In the genomic region with DNA sequence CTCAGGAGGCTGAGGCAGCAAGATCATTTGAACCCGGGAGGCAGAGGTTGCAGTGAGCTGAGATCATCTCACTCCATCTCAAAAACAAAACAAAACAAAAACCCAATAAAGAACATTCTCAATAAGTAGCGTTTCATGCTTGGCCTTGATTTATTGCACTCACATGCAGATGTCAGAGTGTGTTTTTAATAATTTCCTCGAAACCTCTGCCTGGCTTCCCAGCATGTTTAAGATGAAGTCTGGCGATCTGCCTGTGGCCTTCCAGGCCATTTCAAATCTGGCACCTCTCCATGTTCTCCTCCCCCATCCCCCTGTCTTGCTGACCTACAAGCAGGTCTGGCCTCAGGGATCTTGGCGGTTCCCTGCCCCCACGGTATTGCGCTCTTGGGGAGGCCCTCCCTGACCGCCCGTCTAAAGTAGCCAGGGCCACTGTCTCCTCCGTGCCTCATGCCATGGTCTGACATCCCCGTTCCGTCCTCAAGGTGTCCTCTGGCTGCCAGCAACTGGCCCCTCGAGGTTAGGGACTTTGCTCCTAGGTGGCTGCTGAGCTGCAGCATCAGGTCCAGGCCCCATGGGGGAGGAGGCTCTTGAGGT, we compare ENCODE assay signal across 26 cellular contexts. TPM values are rescaled to one million over a fixed set of nuclear protein-coding genes. Genes with fewer than 3 reads are reported as not detected.
A peak's percentile ranks its signal among the peaks of the same experiment; 100 is the strongest.
DNase-seq lines count a peak whose midpoint lies in the region; ATAC-seq and TF ChIP-seq lines count a peak whose summit lies in the region.
"Had no signal": no experiment of that assay in that cellular context is flagged by ENCODE, and none has a peak within 500 bp of the region (broad histone marks: within the 10 kb centered on the region; RNA-seq: fewer than 3 reads in every experiment).

No MANE protein-coding gene starts in this region.

- H3K27ac ChIP-seq in mesendoderm (ENCODE audit: low read depth, low read length): no peak overlapping the region
- H3K27ac ChIP-seq: 22Rv1, breast epithelium, dorsolateral prefrontal cortex, esophagus squamous epithelium, skin epidermis, transverse colon had no signal

- no peak overlapping the region for H2AK5ac ChIP-seq in mesendoderm (ENCODE audit: low read length)

- no CpG with 5 or more reads among the region's 13 CpGs for WGBS in mesendoderm (ENCODE audit: extremely low coverage, insufficient coverage, low lambda C conversion rate)
- 50 to 55% methylated on average over 13 of the region's 13 CpGs for WGBS in lower leg skin, 2 donors

- H2BK15ac ChIP-seq in mesendoderm (replicated peaks; ENCODE audit: low read depth): no peak overlapping the region

- peak; percentile 2 for TF ChIP-seq CTCF in choroid plexus epithelial cell (conservative IDR thresholded peaks at IDR 0.05; ENCODE audit: low read depth, low read length)
- no peak for TF ChIP-seq CTCF in lower leg skin (IDR thresholded peaks at IDR 0.05)

- intact Hi-C loops in lower leg skin (cut with DNase I; ENCODE audit: low total_unique reads): no loop called here

- no peak overlapping the region for H4K5ac ChIP-seq in mesendoderm (ENCODE audit: low read length)

- no peak overlapping the region for H2BK5ac ChIP-seq in mesendoderm (ENCODE audit: low read length)

- no peaks in the 10 kb centered on the region for H3K4me1 ChIP-seq in mesendoderm (ENCODE audit: control insufficient read depth, low read depth, low read length)
- H3K4me1 ChIP-seq: breast epithelium had no signal

- no peak overlapping the region for H3K4me2 ChIP-seq in mesendoderm (ENCODE audit: low read length)

- no peak overlapping the region for H3K18ac ChIP-seq in mesendoderm (ENCODE audit: low read length)

- no peak for TF ChIP-seq POLR2A in lower leg skin (IDR thresholded peaks at IDR 0.05)

- no peaks in the 10 kb centered on the region for H3K79me1 ChIP-seq in mesendoderm (ENCODE audit: low read length)

- H2BK120ac ChIP-seq in mesendoderm (ENCODE audit: low read depth, low read length): no peak overlapping the region

- DNase-seq in DMS53 (lab: John Stamatoyannopoulos, UW): peak; percentile 55
- no peak for DNase-seq in DMS53 treated with DMSO at 0.1 percent for 48 hours (lab: John Stamatoyannopoulos, UW; ENCODE audit: unreplicated experiment)
- peak; percentile 21 for DNase-seq in NCI-H2196 treated with DMSO at 0.1 percent for 48 hours (lab: John Stamatoyannopoulos, UW; ENCODE audit: unreplicated experiment)
- DNase-seq in choroid plexus epithelial cell (ENCODE audit: low read depth): peak; percentile 26
- peak; percentile 55 for DNase-seq in mesendoderm
- DNase-seq in H4 (ENCODE audit: low spot score): no peak
- DNase-seq in lower leg skin (ENCODE audit: low spot score in 2 of 2): no peak
- DNase-seq: activated CD4-positive, CD25-positive, alpha-beta regulatory T cell; activated naive CD4-positive, alpha-beta T cell treated with anti-CD3 and anti-CD28 coated beads for 36 hours; CD8-positive, alpha-beta T cell; dorsolateral prefrontal cortex; EL; esophagus squamous epithelium; HCEC 1CT; Kasumi-1; left ventricle myocardium superior; NCI-H146; NCI-H524 treated with DMSO at 0.1 percent for 48 hours; RPMI8226; transverse colon had no signal

- no peak overlapping the region for H4K8ac ChIP-seq in mesendoderm (ENCODE audit: low read depth, low read length)

- H3K23ac ChIP-seq in mesendoderm (ENCODE audit: low read length): no peak overlapping the region

- H3K4me3 ChIP-seq in choroid plexus epithelial cell (ENCODE audit: low read depth, low read length) (no peak overlapping the region), mesendoderm (ENCODE audit: low read length) (no peak overlapping the region), lower leg skin (ENCODE audit: low read depth, poor library complexity, severe bottlenecking) (no peak overlapping the region)
- H3K4me3 ChIP-seq: dorsolateral prefrontal cortex, esophagus squamous epithelium, skin epidermis, transverse colon had no signal

- H3K4ac ChIP-seq in mesendoderm (ENCODE audit: low read depth, low read length): no peak overlapping the region

- no peaks in the 10 kb centered on the region for H3K79me2 ChIP-seq in mesendoderm (ENCODE audit: control insufficient read depth, insufficient read depth, low read length)

- no peak overlapping the region for H3K9ac ChIP-seq in mesendoderm (ENCODE audit: low read length)

- H3K56ac ChIP-seq in mesendoderm (ENCODE audit: low read length): peak overlapping the region; percentile 10

- no peaks in the 10 kb centered on the region for H3K36me3 ChIP-seq in mesendoderm (ENCODE audit: control insufficient read depth, insufficient read depth, low read length)

- H3K27me3 ChIP-seq in mesendoderm (ENCODE audit: insufficient read depth, low read length, poor library complexity): no peaks in the 10 kb centered on the region

- no peak for ATAC-seq in esophagus mucosa
- ATAC-seq: CD8-positive, alpha-beta T cell; left ventricle myocardium superior; stimulated activated memory B cell treated with anti-CD40 and anti-IgM and Interleukin-4, amounts not matched to agents 10 μg/mL and 1 μg/mL and 100 μg/mL, for 72 hours had no signal

RNA-seq across cellular contexts. Expression of a gene that starts 1.6 kb away (rescaled TPM):
- polyA plus RNA-seq in mesendoderm (2013, experiment 1 of 2): not detected
- not detected for polyA plus RNA-seq in mesendoderm (2013, experiment 2 of 2)
- not detected in 2 replicates for total RNA-seq in H4 (2014; rRNA removed; shearing (Covaris generic))
- total RNA-seq in esophagus mucosa: not detected
- not detected for total RNA-seq in lower leg skin
- total RNA-seq: activated naive CD4-positive, alpha-beta T cell treated with anti-CD3 and anti-CD28 coated beads for 36 hours; breast epithelium; CD8-positive, alpha-beta T cell; esophagus squamous epithelium; left ventricle myocardium superior; posterior vena cava; transverse colon had no signal

RNA-seq across cellular contexts. Expression of a gene that starts 52.6 kb away (rescaled TPM):
- 6.3 TPM for polyA plus RNA-seq in mesendoderm (2013, experiment 1 of 2)
- 6.8 TPM for polyA plus RNA-seq in mesendoderm (2013, experiment 2 of 2)
- total RNA-seq in H4 (2014; rRNA removed; shearing (Covaris generic)): 6.6 and 7.5 TPM in 2 replicates
- total RNA-seq in esophagus mucosa (3.9 TPM), lower leg skin (10 to 100 TPM in 1 of 4 donors, 1 to 10 TPM in 3; 7.0 to 14.6 (median 8.7) TPM)

Comparison
In these comparisons a context has a peak if more than half of its experiments do, and no peak if none do; other contexts are left out.
1. DNase-seq: peak in DMS53 (single experiment), NCI-H2196 treated with DMSO at 0.1 percent for 48 hours (single experiment), choroid plexus epithelial cell (single experiment) and mesendoderm (single experiment); none in DMS53 treated with DMSO at 0.1 percent for 48 hours (single experiment), H4 (single experiment) and lower leg skin (0 of 2).